Comparison of ENCODE assay signal across 9 cellular contexts in the genomic region with DNA sequence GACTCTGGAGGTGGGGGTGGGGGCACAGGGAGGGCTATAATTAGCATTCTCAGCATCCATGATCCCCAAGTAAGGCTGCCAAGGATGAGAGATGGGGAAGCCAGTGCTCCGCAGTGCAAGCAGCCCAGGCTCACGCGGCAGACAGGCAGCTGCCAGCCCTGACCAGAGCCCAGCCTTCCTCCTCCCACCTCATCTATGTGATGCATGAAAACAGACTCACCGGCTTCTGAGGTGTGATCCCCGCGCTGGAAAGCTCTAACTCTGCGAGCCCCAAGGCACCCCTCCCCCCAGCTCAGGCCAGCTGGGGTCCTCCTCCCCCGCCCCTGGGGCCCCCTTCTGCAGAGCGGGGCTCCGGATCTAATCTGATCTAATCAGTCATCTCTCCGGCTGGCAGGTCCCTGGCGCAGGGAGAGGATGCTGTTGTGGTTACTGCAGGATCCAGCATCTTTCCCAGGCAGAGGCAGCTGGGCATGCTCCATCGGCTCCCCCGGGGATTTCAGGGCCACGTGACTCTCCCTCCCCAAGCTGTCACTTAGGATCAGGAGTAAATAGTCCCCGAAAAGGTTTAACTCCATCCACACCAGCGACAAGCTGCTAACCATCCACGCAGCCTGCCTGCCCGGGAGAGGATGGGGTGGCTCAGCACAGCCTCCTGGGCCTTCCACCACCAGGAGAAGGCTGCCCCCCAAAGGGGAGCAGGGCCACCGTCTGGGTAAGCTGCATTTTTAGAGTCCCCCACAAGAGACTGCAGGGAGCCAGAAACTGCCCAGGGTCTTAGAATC. TPM values are rescaled to one million over a fixed set of nuclear protein-coding genes. Genes with fewer than 3 reads are reported as not detected.
A peak's percentile ranks its signal among the peaks of the same experiment; 100 is the strongest.
DNase-seq lines count a peak whose midpoint lies in the region; ATAC-seq and TF ChIP-seq lines count a peak whose summit lies in the region.
"Had no signal": no experiment of that assay in that cellular context is flagged by ENCODE, and none has a peak within 500 bp of the region (broad histone marks: within the 10 kb centered on the region; RNA-seq: fewer than 3 reads in every experiment).

A gene with protein sequence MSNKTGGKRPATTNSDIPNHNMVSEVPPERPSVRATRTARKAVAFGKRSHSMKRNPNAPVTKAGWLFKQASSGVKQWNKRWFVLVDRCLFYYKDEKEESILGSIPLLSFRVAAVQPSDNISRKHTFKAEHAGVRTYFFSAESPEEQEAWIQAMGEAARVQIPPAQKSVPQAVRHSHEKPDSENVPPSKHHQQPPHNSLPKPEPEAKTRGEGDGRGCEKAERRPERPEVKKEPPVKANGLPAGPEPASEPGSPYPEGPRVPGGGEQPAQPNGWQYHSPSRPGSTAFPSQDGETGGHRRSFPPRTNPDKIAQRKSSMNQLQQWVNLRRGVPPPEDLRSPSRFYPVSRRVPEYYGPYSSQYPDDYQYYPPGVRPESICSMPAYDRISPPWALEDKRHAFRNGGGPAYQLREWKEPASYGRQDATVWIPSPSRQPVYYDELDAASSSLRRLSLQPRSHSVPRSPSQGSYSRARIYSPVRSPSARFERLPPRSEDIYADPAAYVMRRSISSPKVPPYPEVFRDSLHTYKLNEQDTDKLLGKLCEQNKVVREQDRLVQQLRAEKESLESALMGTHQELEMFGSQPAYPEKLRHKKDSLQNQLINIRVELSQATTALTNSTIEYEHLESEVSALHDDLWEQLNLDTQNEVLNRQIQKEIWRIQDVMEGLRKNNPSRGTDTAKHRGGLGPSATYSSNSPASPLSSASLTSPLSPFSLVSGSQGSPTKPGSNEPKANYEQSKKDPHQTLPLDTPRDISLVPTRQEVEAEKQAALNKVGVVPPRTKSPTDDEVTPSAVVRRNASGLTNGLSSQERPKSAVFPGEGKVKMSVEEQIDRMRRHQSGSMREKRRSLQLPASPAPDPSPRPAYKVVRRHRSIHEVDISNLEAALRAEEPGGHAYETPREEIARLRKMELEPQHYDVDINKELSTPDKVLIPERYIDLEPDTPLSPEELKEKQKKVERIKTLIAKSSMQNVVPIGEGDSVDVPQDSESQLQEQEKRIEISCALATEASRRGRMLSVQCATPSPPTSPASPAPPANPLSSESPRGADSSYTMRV (minus strand): TSS at position 456 of the 782 bp plus-strand sequence. CDS start 86,202 bp downstream, outside the sequence.

- H3K4me3 ChIP-seq in SJCRH30, result peak within 1 kb of the TSS; percentile 30
- no peak within 1 kb of the TSS for H3K4me3 ChIP-seq in osteoblast (ENCODE audit: insufficient read depth, low read length)

- H3K4me2 ChIP-seq in osteoblast (ENCODE audit: insufficient read depth, low read length), result no peak within 1 kb of the TSS

- peaks cover 31% of the 10 kb centered on the region for H3K4me1 ChIP-seq in SJCRH30
- H3K4me1 ChIP-seq in osteoblast (ENCODE audit: insufficient read depth, low read length), result peaks cover 6% of the 10 kb centered on the region

- H2AFZ ChIP-seq in osteoblast (ENCODE audit: low read length), result no peak within 1 kb of the TSS

- no peaks in the 10 kb centered on the region for H3K79me2 ChIP-seq in osteoblast (ENCODE audit: insufficient read depth, low read length)

- no peaks in the 10 kb centered on the region for H4K20me1 ChIP-seq in osteoblast (ENCODE audit: insufficient read depth, low read length)

- H3K27me3 ChIP-seq in SJCRH30 (no peaks in the 10 kb centered on the region; the same call in 1 of the 2 replicates), osteoblast (ENCODE audit: insufficient read depth, low read length) (peaks cover 13% of the 10 kb centered on the region)

- no peak within 1 kb of the TSS; the same call in 1 of the 2 replicates for H3K27ac ChIP-seq in SJCRH30
- no peak within 1 kb of the TSS for H3K27ac ChIP-seq in osteoblast (ENCODE audit: low read depth, low read length)
- H3K27ac ChIP-seq: C4-2B had no signal

- DNase-seq in SIG-M5 treated with dmso at 0.1 percent for 504 hours (lab: John Stamatoyannopoulos, UW; ENCODE audit: unreplicated experiment) (peak; percentile 22), SIG-M5 (lab: John Stamatoyannopoulos, UW) (no peak), SJCRH30 (peak; percentile 89 to 90), fibroblast of the conjunctiva (ENCODE audit: low read depth) (peak; percentile 18), osteoblast (ENCODE audit: insufficient read length, low spot score, missing footprints) (peak; percentile 88), GM19238 (ENCODE audit: insufficient read length, low spot score) (no peak), NOMO-1 treated with DMSO at 0.1 percent for 48 hours (lab: John Stamatoyannopoulos, UW; ENCODE audit: unreplicated experiment) (no peak)

- H3K9me3 ChIP-seq in SJCRH30 (replicated peaks) (no peaks in the 10 kb centered on the region), osteoblast (ENCODE audit: low read depth, low read length) (no peaks in the 10 kb centered on the region)

- ATAC-seq in HG03108 (IDR thresholded peaks at IDR 0.05; ENCODE audit: unreplicated experiment), result no peak

- H3K36me3 ChIP-seq in SJCRH30 (no peaks in the 10 kb centered on the region), osteoblast (ENCODE audit: insufficient read depth, low read length) (no peaks in the 10 kb centered on the region)

- TF ChIP-seq CTCF in osteoblast (IDR thresholded peaks at IDR 0.05; ENCODE audit: extremely low read depth, low read depth, low read length), result peak; percentile 45

RNA-seq across cellular contexts. Expression of the gene that starts here (rescaled TPM):
- 1.2 and 1.5 TPM in 2 replicates for total RNA-seq in SJCRH30 (2014; rRNA removed; shearing (Covaris generic))
- 0.29 and 0.36 TPM in 2 replicates for total RNA-seq in osteoblast

Comparison
In these comparisons a context has a peak if more than half of its experiments do, and no peak if none do; other contexts are left out.
1. DNase-seq: peak in SIG-M5 treated with dmso at 0.1 percent for 504 hours (single experiment), SJCRH30 (2 of 2) and fibroblast of the conjunctiva (single experiment); none in SIG-M5 (single experiment), GM19238 (single experiment) and NOMO-1 treated with DMSO at 0.1 percent for 48 hours (single experiment).
2. Peak in DNase-seq in osteoblast; RNA of the gene not detected or under 1 TPM.